Comparison of ENCODE assay signal across 12 cellular contexts in the genomic region with DNA sequence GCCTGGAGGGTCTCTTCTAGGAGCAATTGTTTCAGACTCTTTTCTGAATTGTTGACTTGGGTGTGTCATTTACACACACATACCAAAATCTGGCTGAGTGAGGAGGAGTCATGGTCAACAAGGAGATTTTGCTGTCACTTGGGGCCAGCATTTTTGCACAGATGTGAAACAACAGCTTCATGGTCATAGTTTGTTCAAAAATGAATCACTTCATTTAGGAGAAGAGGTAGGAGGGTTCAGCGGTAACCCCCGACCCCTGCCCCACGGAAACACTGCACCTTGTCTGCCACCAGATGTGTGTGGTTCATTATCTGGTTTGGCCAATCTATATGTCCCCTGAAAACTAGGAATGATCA. TPM values are rescaled to one million over a fixed set of nuclear protein-coding genes. Genes with fewer than 3 reads are reported as not detected.
DNase-seq lines count a peak whose midpoint lies in the region; ATAC-seq, FAIRE-seq and TF ChIP-seq lines count a peak whose summit lies in the region.
"Had no signal": no experiment of that assay in that cellular context is flagged by ENCODE, and none has a peak within 500 bp of the region (broad histone marks: within the 10 kb centered on the region; RNA-seq: fewer than 3 reads in every experiment).

No MANE protein-coding gene starts in this region.

- dilution Hi-C loops in keratinocyte (cut with MboI; ENCODE audit: extremely low pct_ligation_motif_present, low sequenced_read_pairs): no loop called here

- peak overlapping the region; percentile 94 for H3K27ac Mint-ChIP-seq in activated naive CD4-positive, alpha-beta T cell treated with anti-CD3 and anti-CD28 coated beads, Interleukin-2, amount 50 U/mL, for 24 hours
- peak overlapping the region; percentile 97 for H3K27ac Mint-ChIP-seq in activated T-helper 17 cell treated with anti-CD3 and anti-CD28 coated beads, Interleukin-2, amount 50 U/mL, for 72 hours

- H3K36me3 Mint-ChIP-seq in activated naive CD4-positive, alpha-beta T cell treated with anti-CD3 and anti-CD28 coated beads, Interleukin-2, amount 50 U/mL, for 24 hours: peaks cover 2% of the 10 kb centered on the region
- H3K36me3 Mint-ChIP-seq in activated T-helper 17 cell treated with anti-CD3 and anti-CD28 coated beads, Interleukin-2, amount 50 U/mL, for 72 hours (ENCODE audit: low read depth): peaks cover 7% of the 10 kb centered on the region
- H3K36me3 Mint-ChIP-seq: brain had no signal

- no peaks in the 10 kb centered on the region for H3K27me3 ChIP-seq in keratinocyte (ENCODE audit: control insufficient read depth, extremely low read depth, insufficient read depth, low read length)
- no peaks in the 10 kb centered on the region for H3K27me3 ChIP-seq in thoracic aorta (replicated peaks; ENCODE audit: insufficient read depth)

- H3K9me3 Mint-ChIP-seq in activated naive CD4-positive, alpha-beta T cell treated with anti-CD3 and anti-CD28 coated beads, Interleukin-2, amount 50 U/mL, for 24 hours: no peaks in the 10 kb centered on the region
- H3K9me3 Mint-ChIP-seq in activated T-helper 17 cell treated with anti-CD3 and anti-CD28 coated beads, Interleukin-2, amount 50 U/mL, for 72 hours: no peaks in the 10 kb centered on the region
- H3K9me3 Mint-ChIP-seq: brain had no signal

- H2AFZ ChIP-seq in keratinocyte (ENCODE audit: control insufficient read depth, low read length): no peak overlapping the region

- H3K27me3 Mint-ChIP-seq in activated naive CD4-positive, alpha-beta T cell treated with anti-CD3 and anti-CD28 coated beads, Interleukin-2, amount 50 U/mL, for 24 hours: no peaks in the 10 kb centered on the region
- H3K27me3 Mint-ChIP-seq in activated T-helper 17 cell treated with anti-CD3 and anti-CD28 coated beads, Interleukin-2, amount 50 U/mL, for 72 hours: no peaks in the 10 kb centered on the region

- no peak for FAIRE-seq in keratinocyte (lab: Jason Lieb, UNC)
- FAIRE-seq: small intestine had no signal

- peaks cover 27% of the 10 kb centered on the region for H3K4me1 ChIP-seq in keratinocyte (ENCODE audit: control insufficient read depth, extremely low read depth, insufficient read depth, low read length)
- peaks cover 8 to 47% of the 10 kb centered on the region in 2 donors for H3K4me1 ChIP-seq in thoracic aorta (ENCODE audit: control insufficient read depth in 1 of 2, low read depth in 2 of 2)

- no peak overlapping the region for H3K27ac ChIP-seq in keratinocyte (ENCODE audit: control insufficient read depth, insufficient read depth, low read length)
- peak overlapping the region; percentile 65 to 74 for H3K27ac ChIP-seq in thoracic aorta
- no peak overlapping the region for H3K27ac ChIP-seq in caudate nucleus (ENCODE audit: low read depth, low read length)

- peak; percentile 67 for ATAC-seq in activated T-helper 17 cell treated with anti-CD3 and anti-CD28 coated beads, Interleukin-2, amount 50 U/mL, for 72 hours (replicated peaks)
- no peak for ATAC-seq in thoracic aorta (ENCODE audit: insufficient number of reproducible peaks, low FRiP score, low read depth)

- no peak for TF ChIP-seq CTCF in keratinocyte (optimal IDR thresholded peaks at IDR 0.05 in 1 of 3, IDR thresholded peaks at IDR 0.05 in 1 of 3, conservative IDR thresholded peaks at IDR 0.05 in 1 of 3; ENCODE audit: extremely low read depth in 1 of 3, insufficient read depth in 2 of 3, low read length in 3 of 3)
- TF ChIP-seq CTCF in thoracic aorta (IDR thresholded peaks at IDR 0.05): no peak

- H3K9me3 ChIP-seq in keratinocyte (ENCODE audit: control insufficient read depth, low read depth, low read length): no peaks in the 10 kb centered on the region
- no peaks in the 10 kb centered on the region for H3K9me3 ChIP-seq in thoracic aorta

- no peak overlapping the region for H3K4me3 ChIP-seq in keratinocyte (ENCODE audit: control insufficient read depth in 2 of 3, extremely low read depth in 1 of 3, insufficient read depth in 2 of 3, low read depth in 1 of 3, low read length in 3 of 3)
- no peak overlapping the region for H3K4me3 ChIP-seq in thoracic aorta

- H3K4me1 Mint-ChIP-seq in activated naive CD4-positive, alpha-beta T cell treated with anti-CD3 and anti-CD28 coated beads, Interleukin-2, amount 50 U/mL, for 24 hours: peaks cover 67% of the 10 kb centered on the region
- peaks cover 24% of the 10 kb centered on the region for H3K4me1 Mint-ChIP-seq in activated T-helper 17 cell treated with anti-CD3 and anti-CD28 coated beads, Interleukin-2, amount 50 U/mL, for 72 hours

- H3K36me3 ChIP-seq in keratinocyte (ENCODE audit: control insufficient read depth in 2 of 2, extremely low read depth in 1 of 2, insufficient read depth in 2 of 2, low read length in 2 of 2): no peaks in the 10 kb centered on the region
- H3K36me3 ChIP-seq in thoracic aorta: no peaks in the 10 kb centered on the region

- no peak overlapping the region for H3K9ac ChIP-seq in keratinocyte (ENCODE audit: control insufficient read depth, extremely low read depth, insufficient read depth, low read length)

- no peak for DNase-seq in activated naive CD4-positive, alpha-beta T cell treated with anti-CD3 and anti-CD28 coated beads, Interleukin-2, amount 50 U/mL, for 16 hours
- no peak for DNase-seq in keratinocyte (ENCODE audit: low read depth, low spot score)
- no peak for DNase-seq in thoracic aorta (ENCODE audit: low spot score)
- DNase-seq in NCI-H446 treated with DMSO at 0.1 percent for 48 hours (lab: John Stamatoyannopoulos, UW): no peak
- no peak for DNase-seq in iPS-NIHi7 (ENCODE audit: extremely low spot score)
- DNase-seq in caudate nucleus (lab: John Stamatoyannopoulos, UW): no peak
- DNase-seq: AML-193, NCI-H526 treated with DMSO at 0.1 percent for 48 hours had no signal

- no peaks in the 10 kb centered on the region for H3K9me1 ChIP-seq in keratinocyte (ENCODE audit: control insufficient read depth, extremely low read depth, insufficient read depth, low read length)

- H4K20me1 ChIP-seq in keratinocyte (ENCODE audit: control insufficient read depth, extremely low read depth, insufficient read depth, low read length): no peaks in the 10 kb centered on the region

- H3K4me3 Mint-ChIP-seq in activated naive CD4-positive, alpha-beta T cell treated with anti-CD3 and anti-CD28 coated beads, Interleukin-2, amount 50 U/mL, for 24 hours: peak overlapping the region; percentile 54
- peak overlapping the region; percentile 76 for H3K4me3 Mint-ChIP-seq in activated T-helper 17 cell treated with anti-CD3 and anti-CD28 coated beads, Interleukin-2, amount 50 U/mL, for 72 hours
- H3K4me3 Mint-ChIP-seq: brain had no signal

- H3K4me2 ChIP-seq in keratinocyte (ENCODE audit: control insufficient read depth, extremely low read depth, insufficient read depth, low read depth, low read length): peak overlapping the region; percentile 40

- no peaks in the 10 kb centered on the region for H3K79me2 ChIP-seq in keratinocyte (ENCODE audit: control insufficient read depth, insufficient read depth, low read length)

RNA-seq across cellular contexts. Expression of gene LBH, which starts 42.2 kb away (rescaled TPM):
- 100 to 1,000 TPM in 1 of 2 donors, 10 to 100 TPM in 1; 38.9 to 154 TPM for total RNA-seq in activated T-helper 17 cell treated with anti-CD3 and anti-CD28 coated beads, Interleukin-2, amount 50 U/mL, for 72 hours
- 0.83 to 2.2 TPM (median 1.4 TPM) in 3 replicates for polyA plus RNA-seq in keratinocyte
- polyA plus RNA-seq in keratinocyte (2011; ENCODE audit: low read depth): 0.75 TPM
- 1.1 TPM in 2 replicates for polyA plus RNA-seq in keratinocyte (2011; cell fraction: cytosol; rRNA removed)
- polyA plus RNA-seq in keratinocyte (2011; cell fraction: nucleus; rRNA removed): 1.0 TPM in 2 replicates
- polyA plus RNA-seq in keratinocyte (2012; ENCODE audit: low replicate concordance): 1.5 and 3.3 TPM in 2 replicates
- 2.1 to 3.2 TPM (median 2.9 TPM) in 3 replicates for polyA minus RNA-seq in keratinocyte
- 5.8 TPM for polyA minus RNA-seq in keratinocyte (2011; cell fraction: cytosol; rRNA and poly(A)+ RNA removed)
- 0.84 and 3.2 TPM in 2 replicates for polyA minus RNA-seq in keratinocyte (2011; cell fraction: nucleus; rRNA and poly(A)+ RNA removed)
- total RNA-seq in thoracic aorta: 100 to 1,000 TPM; 121 to 210 TPM

Comparison
In these comparisons a context has a peak if more than half of its experiments do, and no peak if none do; other contexts are left out.
1. H3K27ac ChIP-seq: peak in thoracic aorta (2 of 2); none in keratinocyte (single experiment) and caudate nucleus (single experiment).